10 cellular contexts compared by ENCODE assay signal in genomic region chr6:153553627-153554026, GRCh38.
A peak's percentile ranks its signal among the peaks of the same experiment; 100 is the strongest.
DNase-seq lines count a peak whose midpoint lies in the region; ATAC-seq, FAIRE-seq and TF ChIP-seq lines count a peak whose summit lies in the region.
"Had no signal": no experiment of that assay in that cellular context is flagged by ENCODE, and none has a peak within 500 bp of the region (broad histone marks: within the 10 kb centered on the region; RNA-seq: fewer than 3 reads in every experiment).

No MANE protein-coding gene starts in this region.

- H3K27ac ChIP-seq in kidney (ENCODE audit: low read depth in 2 of 2, low read length in 2 of 2), result no peak overlapping the region
- H3K27ac ChIP-seq: uterus had no signal

- H3K36me3 ChIP-seq in kidney (ENCODE audit: control insufficient read depth in 1 of 2, insufficient read depth in 2 of 2, low read length in 2 of 2), result no peaks in the 10 kb centered on the region
- H3K36me3 ChIP-seq: uterus had no signal

- no peak overlapping the region for H3K9ac ChIP-seq in kidney (ENCODE audit: low read length in 2 of 2)

- H3K27me3 Mint-ChIP-seq in chondrocyte (ENCODE audit: low read depth) (peaks cover 4% of the 10 kb centered on the region), progenitor cell of endocrine pancreas (no peaks in the 10 kb centered on the region)
- H3K27me3 Mint-ChIP-seq in activated CD4-positive, alpha-beta T cell treated with anti-CD3 and anti-CD28 coated beads for 36 hours, result peaks cover 1% of the 10 kb centered on the region

- POLR2A ChIA-PET in activated CD4-positive, alpha-beta T cell treated with anti-CD3 and anti-CD28 coated beads for 36 hours (lab: Charles Lee), result no interaction called here

- no peak overlapping the region for H3K27ac Mint-ChIP-seq in chondrocyte (ENCODE audit: unreplicated experiment)
- no peak overlapping the region for H3K27ac Mint-ChIP-seq in progenitor cell of endocrine pancreas
- no peak overlapping the region for H3K27ac Mint-ChIP-seq in activated CD4-positive, alpha-beta T cell treated with anti-CD3 and anti-CD28 coated beads for 36 hours
- H3K27ac Mint-ChIP-seq: mesothelial cell of epicardium had no signal

- FAIRE-seq in kidney (lab: Jason Lieb, UNC), result no peak

- no peaks in the 10 kb centered on the region for H3K36me3 Mint-ChIP-seq in chondrocyte (ENCODE audit: low read depth)
- no peaks in the 10 kb centered on the region for H3K36me3 Mint-ChIP-seq in progenitor cell of endocrine pancreas (ENCODE audit: insufficient read depth)
- no peaks in the 10 kb centered on the region for H3K36me3 Mint-ChIP-seq in activated CD4-positive, alpha-beta T cell treated with anti-CD3 and anti-CD28 coated beads for 36 hours (ENCODE audit: low read depth)
- H3K36me3 Mint-ChIP-seq: mesothelial cell of epicardium had no signal

- H3K4me3 ChIP-seq in kidney (ENCODE audit: low read length in 2 of 2), result no peak overlapping the region
- H3K4me3 ChIP-seq: uterus had no signal

- ATAC-seq in activated CD4-positive, alpha-beta T cell treated with anti-CD3 and anti-CD28 coated beads for 36 hours, result no peak

- CTCF ChIA-PET in activated CD4-positive, alpha-beta T cell treated with anti-CD3 and anti-CD28 coated beads for 36 hours (lab: Charles Lee), result no interaction called here

- peak; percentile 45 for TF ChIP-seq CTCF in chondrocyte (IDR thresholded peaks at IDR 0.05)
- peak; percentile 43 for TF ChIP-seq CTCF in progenitor cell of endocrine pancreas (IDR thresholded peaks at IDR 0.05; ENCODE audit: unreplicated experiment)
- no peak for TF ChIP-seq CTCF in kidney (IDR thresholded peaks at IDR 0.05; ENCODE audit: borderline replicate concordance, extremely low read depth, insufficient read depth)

- DNase-seq in NCI-H524 (lab: John Stamatoyannopoulos, UW), result peak; percentile 14 to 50
- DNase-seq in NCI-H524 treated with DMSO at 0.1 percent for 48 hours (lab: John Stamatoyannopoulos, UW), result no peak
- DNase-seq in NAMALWA (ENCODE audit: low spot score), result peak; percentile 23
- no peak for DNase-seq in chondrocyte (ENCODE audit: low spot score)
- DNase-seq in progenitor cell of endocrine pancreas (ENCODE audit: low spot score, unreplicated experiment), result no peak
- DNase-seq in kidney, result no peak
- no peak for DNase-seq in activated CD4-positive, alpha-beta T cell treated with anti-CD3 and anti-CD28 coated beads for 36 hours
- no peak for DNase-seq in NCI-H1436 (lab: John Stamatoyannopoulos, UW)
- DNase-seq: uterus had no signal

- H3K4me1 Mint-ChIP-seq in chondrocyte (ENCODE audit: low read depth), result no peaks in the 10 kb centered on the region
- peaks cover 5% of the 10 kb centered on the region for H3K4me1 Mint-ChIP-seq in progenitor cell of endocrine pancreas (ENCODE audit: low read depth)
- H3K4me1 Mint-ChIP-seq in activated CD4-positive, alpha-beta T cell treated with anti-CD3 and anti-CD28 coated beads for 36 hours, result no peaks in the 10 kb centered on the region
- H3K4me1 Mint-ChIP-seq: mesothelial cell of epicardium had no signal

- H3K9me3 ChIP-seq in kidney (ENCODE audit: control insufficient read depth in 1 of 2, low read length in 2 of 2), result no peaks in the 10 kb centered on the region
- H3K9me3 ChIP-seq: uterus had no signal

- intact Hi-C loops in kidney (cut with DNase I), result no loop called here
- intact Hi-C loops in activated CD4-positive, alpha-beta T cell treated with anti-CD3 and anti-CD28 coated beads for 36 hours (cut with DNase I, micrococcal nuclease), result no loop called here

- no peaks in the 10 kb centered on the region for H3K9me3 Mint-ChIP-seq in chondrocyte (ENCODE audit: low read depth)
- no peaks in the 10 kb centered on the region for H3K9me3 Mint-ChIP-seq in progenitor cell of endocrine pancreas (ENCODE audit: low read depth)
- H3K9me3 Mint-ChIP-seq in activated CD4-positive, alpha-beta T cell treated with anti-CD3 and anti-CD28 coated beads for 36 hours (ENCODE audit: low read depth), result no peaks in the 10 kb centered on the region
- H3K9me3 Mint-ChIP-seq: mesothelial cell of epicardium had no signal

- H3K4me3 Mint-ChIP-seq in chondrocyte (ENCODE audit: unreplicated experiment) (no peak overlapping the region), progenitor cell of endocrine pancreas (ENCODE audit: low read depth) (no peak overlapping the region)
- no peak overlapping the region for H3K4me3 Mint-ChIP-seq in activated CD4-positive, alpha-beta T cell treated with anti-CD3 and anti-CD28 coated beads for 36 hours
- H3K4me3 Mint-ChIP-seq: mesothelial cell of epicardium had no signal

- H3K4me1 ChIP-seq in kidney (ENCODE audit: control insufficient read depth in 1 of 2, insufficient read depth in 1 of 2, low read depth in 1 of 2, low read length in 2 of 2), result no peaks in the 10 kb centered on the region
- H3K4me1 ChIP-seq: uterus had no signal

Comparison
In these comparisons a context has a peak if more than half of its experiments do, and no peak if none do; other contexts are left out.
1. DNase-seq: peak in NCI-H524 (2 of 2) and NAMALWA (single experiment); none in NCI-H524 treated with DMSO at 0.1 percent for 48 hours (single experiment), chondrocyte (single experiment), progenitor cell of endocrine pancreas (single experiment), kidney (single experiment), activated CD4-positive, alpha-beta T cell treated with anti-CD3 and anti-CD28 coated beads for 36 hours (single experiment) and NCI-H1436 (single experiment).